ENCODE assay signal across 1 cellular context in genomic region chr7:155247479-155248365, GRCh38.
TF ChIP-seq lines count a peak whose summit lies in the region.

No MANE protein-coding gene starts in this region.

TF ChIP-seq in K562, 482 proteins besides CTCF, POLR2A, EP300 and RAD21 (continued from another document):
- no peak for TF ChIP-seq E2F1 (CRISPR knock-in tag; IDR thresholded peaks at IDR 0.05)
- TF ChIP-seq TEAD4 (IDR thresholded peaks at IDR 0.05; ENCODE audit: low read length) = no peak
- TF ChIP-seq TEAD4 (CRISPR knock-in tag; IDR thresholded peaks at IDR 0.05; ENCODE audit: borderline replicate concordance) = no peak
- no peak for TF ChIP-seq SREBF2 (CRISPR knock-in tag; IDR thresholded peaks at IDR 0.05)
- TF ChIP-seq NFE2 (IDR thresholded peaks at IDR 0.05; ENCODE audit: low read depth) = peak; percentile 62; the same call in 1 of the 2 replicates
- TF ChIP-seq REST (CRISPR knock-in tag; IDR thresholded peaks at IDR 0.05; ENCODE audit: low read depth) = no peak
- TF ChIP-seq CREB5 (CRISPR knock-in tag; IDR thresholded peaks at IDR 0.05) = no peak
